In genomic region chr1:47233165-47233564, GRCh38 we compare ENCODE assay signal across 13 cellular contexts. TPM values are rescaled to one million over a fixed set of nuclear protein-coding genes. Genes with fewer than 3 reads are reported as not detected.
"Had no signal": no experiment of that assay in that cellular context is flagged by ENCODE, and none has a peak within 500 bp of the region (broad histone marks: within the 10 kb centered on the region; RNA-seq: fewer than 3 reads in every experiment).

No MANE protein-coding gene starts in this region.

- H3K4me3 Mint-ChIP-seq: activated CD8-positive, alpha-beta memory T cell treated with anti-CD3 and anti-CD28 coated beads, Interleukin-2, amount 10 ng/mL, durations not matched to agents 7 days and 5 days had no signal

- DNase-seq: activated CD4-positive, alpha-beta T cell treated with anti-CD3 and anti-CD28 coated beads, Interleukin-2, amount 50 U/mL, for 4 hours; activated CD8-positive, alpha-beta memory T cell treated with anti-CD3 and anti-CD28 coated beads, Interleukin-2, amount 10 ng/mL, durations not matched to agents 7 days and 5 days; activated effector memory CD4-positive, alpha-beta T cell treated with Interleukin-2 at 50 U/mL for 16 hours; activated T-cell treated with anti-CD3 and anti-CD28 coated beads, Interleukin-2, amount 50 U/mL, for 24 hours; adrenal gland; gastrocnemius medialis; heart left ventricle; uterus had no signal

- H3K4me1 ChIP-seq: adrenal gland had no signal

- H3K9me3 Mint-ChIP-seq: activated naive CD4-positive, alpha-beta T cell treated with anti-CD3 and anti-CD28 coated beads, Interleukin-2, amount 50 U/mL, for 24 hours; activated T-cell treated with anti-CD3 and anti-CD28 coated beads, Interleukin-2, amount 50 U/mL, for 24 hours; endodermal cell; stimulated activated memory B cell treated with anti-CD40 and anti-IgM and Interleukin-4, amounts not matched to agents 10 μg/mL and 1 μg/mL and 100 μg/mL, for 72 hours had no signal

- H3K4me3 ChIP-seq: adrenal gland, uterus had no signal

- ATAC-seq: activated CD8-positive, alpha-beta memory T cell treated with anti-CD3 and anti-CD28 coated beads, Interleukin-2, amount 10 ng/mL, durations not matched to agents 7 days and 5 days; gastrocnemius medialis; heart left ventricle; stimulated activated memory B cell treated with anti-CD40 and anti-IgM and Interleukin-4, amounts not matched to agents 10 μg/mL and 1 μg/mL and 100 μg/mL, for 72 hours had no signal

- H3K27ac ChIP-seq: neutrophil had no signal

- H3K9me3 ChIP-seq: adrenal gland, gastrocnemius medialis, heart left ventricle, neutrophil, uterus had no signal

- H3K36me3 ChIP-seq: adrenal gland, gastrocnemius medialis, heart left ventricle, neutrophil, uterus had no signal

- H3K27ac Mint-ChIP-seq: activated CD8-positive, alpha-beta memory T cell treated with anti-CD3 and anti-CD28 coated beads, Interleukin-2, amount 10 ng/mL, durations not matched to agents 7 days and 5 days; activated naive CD4-positive, alpha-beta T cell treated with anti-CD3 and anti-CD28 coated beads, Interleukin-2, amount 50 U/mL, for 24 hours; activated T-cell treated with anti-CD3 and anti-CD28 coated beads, Interleukin-2, amount 50 U/mL, for 24 hours; endodermal cell; stimulated activated memory B cell treated with anti-CD40 and anti-IgM and Interleukin-4, amounts not matched to agents 10 μg/mL and 1 μg/mL and 100 μg/mL, for 72 hours had no signal

- H3K36me3 Mint-ChIP-seq: activated CD8-positive, alpha-beta memory T cell treated with anti-CD3 and anti-CD28 coated beads, Interleukin-2, amount 10 ng/mL, durations not matched to agents 7 days and 5 days; activated naive CD4-positive, alpha-beta T cell treated with anti-CD3 and anti-CD28 coated beads, Interleukin-2, amount 50 U/mL, for 24 hours; stimulated activated memory B cell treated with anti-CD40 and anti-IgM and Interleukin-4, amounts not matched to agents 10 μg/mL and 1 μg/mL and 100 μg/mL, for 72 hours had no signal

RNA-seq across cellular contexts. Expression of gene TAL1, which starts 1.1 kb away (rescaled TPM):
- total RNA-seq: activated CD8-positive, alpha-beta memory T cell treated with anti-CD3 and anti-CD28 coated beads, Interleukin-2, amount 10 ng/mL, durations not matched to agents 7 days and 5 days had no signal

RNA-seq across cellular contexts. Expression of gene PDZK1IP1, which starts 43.3 kb away (rescaled TPM):
- total RNA-seq: activated CD8-positive, alpha-beta memory T cell treated with anti-CD3 and anti-CD28 coated beads, Interleukin-2, amount 10 ng/mL, durations not matched to agents 7 days and 5 days; chondrocyte; endodermal cell had no signal
- polyA plus RNA-seq: heart left ventricle had no signal
